ENCODE assay signal across 15 cellular contexts in the genomic region with DNA sequence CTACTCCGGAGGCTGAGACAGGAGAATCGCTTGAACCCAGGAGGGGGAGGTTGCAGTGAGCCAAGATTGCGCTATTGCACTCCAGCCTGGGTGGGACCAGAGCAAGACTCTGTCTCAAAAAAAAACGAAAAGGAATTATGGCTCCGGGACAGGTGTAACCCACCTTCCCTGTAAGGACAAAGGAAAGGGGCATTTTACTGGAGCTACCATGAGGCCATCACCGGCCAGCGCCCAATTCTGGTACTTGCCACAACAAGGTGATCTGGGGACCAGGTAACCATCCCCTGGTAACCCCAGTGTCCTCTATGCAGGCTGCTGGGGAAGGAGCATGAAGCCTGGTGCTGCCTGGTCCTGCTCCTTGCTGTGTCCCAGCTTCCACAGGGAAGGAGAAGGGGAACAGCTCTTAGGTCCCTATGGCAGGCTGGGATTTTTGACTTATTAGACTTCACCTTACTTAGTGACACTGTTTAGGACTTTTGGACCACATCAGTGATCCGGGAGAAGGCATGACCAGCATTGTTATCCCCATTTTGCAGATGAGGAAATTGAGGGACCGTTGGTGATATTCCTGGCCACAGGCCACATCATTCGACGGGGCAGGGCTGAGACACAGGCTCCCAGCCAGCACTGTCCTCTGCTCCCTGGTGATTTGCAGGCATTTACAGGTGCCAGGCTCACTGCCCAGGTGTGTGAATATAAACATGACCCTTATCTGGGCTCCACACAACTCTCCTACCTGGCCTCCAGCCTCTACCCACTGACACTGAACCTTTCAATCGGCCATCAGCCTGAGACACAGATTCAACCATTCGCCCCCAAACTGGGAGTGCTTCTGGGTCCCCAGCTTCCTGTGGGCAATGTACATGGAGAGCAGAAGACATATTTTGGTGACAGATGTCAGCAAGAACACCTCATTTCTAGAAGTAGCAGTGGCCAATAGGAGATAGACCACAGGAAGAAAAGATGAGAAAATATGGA. TPM values are rescaled to one million over a fixed set of nuclear protein-coding genes. Genes with fewer than 3 reads are reported as not detected.
DNase-seq lines count a peak whose midpoint lies in the region; ATAC-seq lines count a peak whose summit lies in the region.
"Had no signal": no experiment of that assay in that cellular context is flagged by ENCODE, and none has a peak within 500 bp of the region (broad histone marks: within the 10 kb centered on the region; RNA-seq: fewer than 3 reads in every experiment).

No MANE protein-coding gene starts in this region.

- peak; percentile 37 for DNase-seq in activated CD8-positive, alpha-beta memory T cell treated with anti-CD3 and anti-CD28 coated beads for 24 hours
- DNase-seq in activated CD8-positive, alpha-beta memory T cell treated with anti-CD3 and anti-CD28 coated beads, Interleukin-2, amount 50 U/mL, for 4 hours = no peak
- DNase-seq in left colon = no peak
- peak; percentile 22 for DNase-seq in posterior vena cava (ENCODE audit: low spot score)
- peak; percentile 17 for DNase-seq in ureter (ENCODE audit: low spot score)
- no peak for DNase-seq in NCI-H187 (lab: John Stamatoyannopoulos, UW)
- DNase-seq: 8988T; AML-193; CD4-positive, CD25-positive, alpha-beta regulatory T cell; DMS53; GF-D8; HCEC 1CT; HFFc6 had no signal

- peak; percentile 56 for ATAC-seq in left colon
- no peak for ATAC-seq in GM18519 (IDR thresholded peaks at IDR 0.05; ENCODE audit: low FRiP score, unreplicated experiment)

- intact Hi-C loops in left colon (cut with DNase I, micrococcal nuclease) (no loop called here), posterior vena cava (cut with DNase I) (no loop called here)

RNA-seq across cellular contexts. Expression of a gene that starts 26.5 kb away (rescaled TPM):
- total RNA-seq in left colon (10 to 100 TPM; 77.6 to 95.1 TPM), posterior vena cava (1 to 10 TPM; 1.5 to 2.1 TPM), ureter (25.4 TPM)
- total RNA-seq: H4, HFFc6 had no signal

RNA-seq across cellular contexts. Expression of a gene that starts 34.4 kb away (rescaled TPM):
- total RNA-seq in left colon (10 to 100 TPM; 24.1 to 27.8 TPM), posterior vena cava (10 to 100 TPM; 11.5 to 12.0 TPM), ureter (19.6 TPM)

RNA-seq across cellular contexts. Expression of a gene that starts 46.4 kb away (rescaled TPM):
- total RNA-seq in left colon = 10 to 100 TPM; 18.8 to 20.3 TPM
- total RNA-seq in posterior vena cava = 10 to 100 TPM; 28.6 to 28.9 TPM
- total RNA-seq in ureter = 31.2 TPM

RNA-seq across cellular contexts. Expression of a gene that starts 46.5 kb away (rescaled TPM):
- total RNA-seq in left colon = 1,000 to 10,000 TPM; 1,331 to 1,405 TPM
- total RNA-seq in posterior vena cava = 1,000 to 10,000 TPM; 1,252 to 1,287 TPM
- total RNA-seq in ureter = 2,501 TPM

RNA-seq across cellular contexts. Expression of a gene that starts 54.7 kb away (rescaled TPM):
- total RNA-seq in left colon (10 to 100 TPM; 42.0 to 48.2 TPM), posterior vena cava (10 to 100 TPM; 27.7 to 30.2 TPM), ureter (42.2 TPM)

Comparison
In these comparisons a context has a peak if more than half of its experiments do, and no peak if none do; other contexts are left out.
1. DNase-seq: peak in activated CD8-positive, alpha-beta memory T cell treated with anti-CD3 and anti-CD28 coated beads for 24 hours (single experiment), posterior vena cava (single experiment) and ureter (single experiment); none in activated CD8-positive, alpha-beta memory T cell treated with anti-CD3 and anti-CD28 coated beads, Interleukin-2, amount 50 U/mL, for 4 hours (single experiment), left colon (0 of 2) and NCI-H187 (0 of 2).